Comparison of ENCODE assay signal across 21 cellular contexts in genomic region chr1:56496158-56496557, GRCh38.
DNase-seq lines count a peak whose midpoint lies in the region; ATAC-seq, FAIRE-seq and TF ChIP-seq lines count a peak whose summit lies in the region.
"Had no signal": no experiment of that assay in that cellular context is flagged by ENCODE, and none has a peak within 500 bp of the region (broad histone marks: within the 10 kb centered on the region; RNA-seq: fewer than 3 reads in every experiment).

No MANE protein-coding gene starts in this region.

- WGBS in HepG2 (ENCODE audit: low lambda C conversion rate): 4% methylated on average over 2 of the region's 2 CpGs

- TF ChIP-seq CTCF in cardiac muscle cell (IDR thresholded peaks at IDR 0.05; ENCODE audit: low read depth, low read length): no peak
- TF ChIP-seq CTCF in right atrium auricular region (IDR thresholded peaks at IDR 0.05): no peak
- no peak for TF ChIP-seq CTCF in HepG2 (CRISPR knock-in tag; IDR thresholded peaks at IDR 0.05)
- TF ChIP-seq CTCF in nephron progenitor cell (IDR thresholded peaks at IDR 0.05): no peak
- TF ChIP-seq CTCF in upper lobe of right lung (IDR thresholded peaks at IDR 0.05): no peak

- peak; percentile 95 for FAIRE-seq in HepG2 (lab: Jason Lieb, UNC)

- H3K9me3 ChIP-seq in cardiac muscle cell (ENCODE audit: low read depth): no peaks in the 10 kb centered on the region
- no peaks in the 10 kb centered on the region for H3K9me3 ChIP-seq in right atrium auricular region
- no peaks in the 10 kb centered on the region for H3K9me3 ChIP-seq in HepG2 (ENCODE audit: low read length)
- no peaks in the 10 kb centered on the region for H3K9me3 ChIP-seq in upper lobe of right lung

- no peak for DNase-seq in cardiac muscle cell (ENCODE audit: low read depth in 1 of 2, low spot score in 1 of 2)
- DNase-seq in right atrium auricular region (ENCODE audit: low spot score): no peak
- peak; percentile 86 for DNase-seq in HepG2 (ENCODE audit: low spot score)
- no peak for DNase-seq in nephron progenitor cell
- no peak for DNase-seq in upper lobe of right lung
- no peak for DNase-seq in NCI-H748 (lab: John Stamatoyannopoulos, UW; ENCODE audit: unreplicated experiment)
- no peak for DNase-seq in OCI-M2 (lab: John Stamatoyannopoulos, UW; ENCODE audit: unreplicated experiment)
- DNase-seq: AML-193, DND-41, H9, MM.1S, NCI-H1092, NCI-H1436 treated with DMSO at 0.1 percent for 48 hours, NCI-H2029 treated with DMSO at 0.1 percent for 48 hours, NCI-H2171, NCI-H69, SHP77 treated with DMSO at 0.1 percent for 48 hours had no signal

- POLR2A ChIA-PET in HepG2 (lab: Yijun Ruan, JAX): interaction anchor here (0.9 to 4.1 kb wide), 9 partner anchors 11 to 164 kb away, joined by 3 to 74 read pairs (median 5); partner anchors contain the start of gene PLPP3

- BruUV-seq in HepG2 (replicated peaks; lab: Mats Ljungman, UMichigan): no TSS peak

- peaks cover 16% of the 10 kb centered on the region for H3K79me2 ChIP-seq in HepG2 (ENCODE audit: insufficient read depth, low read length)

- no peak for TF ChIP-seq POLR2A in HepG2 (IDR thresholded peaks at IDR 0.05; ENCODE audit: insufficient read depth in 1 of 2, low read depth in 2 of 2, low read length in 2 of 2)

- ATAC-seq in HepG2 (peak; percentile 60), upper lobe of right lung (peak; percentile 77), GM19035 (IDR thresholded peaks at IDR 0.05; ENCODE audit: unreplicated experiment) (no peak)

- H3K9ac ChIP-seq in HepG2 (ENCODE audit: insufficient read depth, low read depth, low read length): peak overlapping the region; percentile 34; the same call in 1 of the 2 replicates

- no peaks in the 10 kb centered on the region for H3K27me3 Mint-ChIP-seq in nephron progenitor cell (ENCODE audit: low read depth, poor library complexity)

- H3K27ac Mint-ChIP-seq in nephron progenitor cell: peak overlapping the region; percentile 0

- H3K27me3 ChIP-seq in cardiac muscle cell (no peaks in the 10 kb centered on the region), right atrium auricular region (no peaks in the 10 kb centered on the region), HepG2 (ENCODE audit: control insufficient read depth in 1 of 2, insufficient read depth in 2 of 2, low read length in 2 of 2) (no peaks in the 10 kb centered on the region), upper lobe of right lung (no peaks in the 10 kb centered on the region)

- 0 out of 2 replicates have a peak overlapping the region, but pooled peaks have one; percentile 10 for H3K4me2 ChIP-seq in HepG2 (ENCODE audit: low read depth, low read length)

- in situ Hi-C loops in HepG2 (cut with HindIII; ENCODE audit: extremely low pct_ligation_motif_present, low pct_unique_long_range_greater_than_20kb): no loop called here

- H3K27ac ChIP-seq in cardiac muscle cell: peak overlapping the region; percentile 60
- H3K27ac ChIP-seq in right atrium auricular region: no peak overlapping the region
- H3K27ac ChIP-seq in HepG2 (ENCODE audit: extremely low read length, insufficient read depth, low read length): peak overlapping the region; percentile 90
- H3K27ac ChIP-seq in upper lobe of right lung: peak overlapping the region; percentile 7
- H3K27ac ChIP-seq: 22Rv1, HL-60 had no signal

- H4K20me1 ChIP-seq in HepG2 (ENCODE audit: insufficient read depth, low read length): no peaks in the 10 kb centered on the region

- TF ChIP-seq EP300 in HepG2 (IDR thresholded peaks at IDR 0.05; ENCODE audit: low read depth in 2 of 2, low read length in 2 of 2): peak in 1 of 2 experiments; percentile 86; a peak in 2 of 4 replicates
- TF ChIP-seq EP300 in HepG2 (CRISPR knock-in tag; IDR thresholded peaks at IDR 0.05; ENCODE audit: borderline replicate concordance): no peak

- H3K4me3 ChIP-seq in cardiac muscle cell (no peak overlapping the region), right atrium auricular region (no peak overlapping the region), HepG2 (replicated peaks in 1 of 3; ENCODE audit: insufficient read depth in 1 of 3, low read depth in 2 of 3, low read length in 3 of 3) (no peak overlapping the region), upper lobe of right lung (no peak overlapping the region)

- intact Hi-C loops in HepG2 (cut with micrococcal nuclease; ENCODE audit: unreplicated experiment): no loop called here
- intact Hi-C loops in upper lobe of right lung (cut with DNase I): no loop called here

- H3K4me1 ChIP-seq in cardiac muscle cell (ENCODE audit: low read depth) (peaks cover 28% of the 10 kb centered on the region), right atrium auricular region (peaks cover 0 to 40% of the 10 kb centered on the region in 2 donors), HepG2 (ENCODE audit: insufficient read depth, low read length) (peaks cover 96% of the 10 kb centered on the region), upper lobe of right lung (peaks cover 46% of the 10 kb centered on the region)

- TF ChIP-seq RAD21 in HepG2 (CRISPR knock-in tag; IDR thresholded peaks at IDR 0.05): no peak

- H3K4me3 Mint-ChIP-seq in nephron progenitor cell: no peak overlapping the region
- H3K4me3 Mint-ChIP-seq: CD14-positive monocyte, H9 had no signal

- H3K36me3 ChIP-seq in cardiac muscle cell (peaks cover 5% of the 10 kb centered on the region), right atrium auricular region (peaks cover 27% of the 10 kb centered on the region), HepG2 (replicated peaks in 1 of 2; ENCODE audit: control insufficient read depth in 1 of 2, insufficient read depth in 2 of 2, low read length in 2 of 2) (peaks cover 11 to 40% of the 10 kb centered on the region in 2 experiments; a peak in 4 of 5 replicates), upper lobe of right lung (peaks cover 38% of the 10 kb centered on the region)

- CTCF ChIA-PET in HepG2 (lab: Yijun Ruan, JAX; ENCODE audit: low intra/inter-chr PET ratio, low total read pairs): no interaction called here

- peaks cover 55% of the 10 kb centered on the region for H3K4me1 Mint-ChIP-seq in nephron progenitor cell

- peaks cover 53% of the 10 kb centered on the region for H3K36me3 Mint-ChIP-seq in nephron progenitor cell (ENCODE audit: low read depth)

- H3K9me3 Mint-ChIP-seq in nephron progenitor cell: peaks cover 4% of the 10 kb centered on the region
- H3K9me3 Mint-ChIP-seq: H9 had no signal

- no peak overlapping the region for H2AFZ ChIP-seq in HepG2 (ENCODE audit: low read length)

TF ChIP-seq in HepG2, 621 proteins besides CTCF, POLR2A, EP300 and RAD21 (continues in another document):
- TF ChIP-seq NR2F1 (CRISPR knock-in tag; IDR thresholded peaks at IDR 0.05) (peak in 1 of 2 experiments; percentile 37; a peak in 1 of 4 replicates), HNF4A (CRISPR knock-in tag; IDR thresholded peaks at IDR 0.05) (peak; percentile 66), TBX3 (IDR thresholded peaks at IDR 0.05; ENCODE audit: borderline replicate concordance) (no peak), ZNF589 (CRISPR knock-in tag; conservative IDR thresholded peaks at IDR 0.05) (no peak), ERF (CRISPR knock-in tag; IDR thresholded peaks at IDR 0.05) (0 out of 2 replicates have a peak, but pooled peaks have one; percentile 33), MIER2 (CRISPR knock-in tag; IDR thresholded peaks at IDR 0.05) (peak; percentile 21; the same call in 1 of the 2 replicates), SAP130 (CRISPR knock-in tag; IDR thresholded peaks at IDR 0.05; ENCODE audit: low read depth) (peak; percentile 41; the same call in 1 of the 2 replicates)

Comparison
In these comparisons a context has a peak if more than half of its experiments do, and no peak if none do; other contexts are left out.
1. H3K27ac ChIP-seq: peak in cardiac muscle cell (single experiment), HepG2 (single experiment) and upper lobe of right lung (single experiment); none in right atrium auricular region (0 of 2).